In the genomic region with DNA sequence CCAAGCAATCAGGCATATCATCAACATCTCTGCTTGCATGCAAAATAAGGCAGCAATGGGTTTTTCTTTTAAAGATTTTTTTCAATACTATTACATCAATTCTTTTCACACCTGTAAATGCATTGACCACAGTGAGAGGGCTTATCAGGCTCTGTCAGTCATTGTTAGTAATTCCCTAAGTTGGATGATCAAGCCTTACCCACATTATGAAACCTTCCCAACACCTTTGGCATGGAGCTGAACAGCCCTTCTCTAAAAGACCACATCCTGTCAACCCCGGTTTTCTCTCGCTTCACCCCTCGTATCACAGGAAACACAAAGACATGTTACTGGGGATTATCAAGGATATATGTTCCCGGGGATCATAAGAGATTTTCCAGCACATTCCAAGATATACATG, we compare ENCODE assay signal across 28 cellular contexts.
"Had no signal": no experiment of that assay in that cellular context is flagged by ENCODE, and none has a peak within 500 bp of the region (broad histone marks: within the 10 kb centered on the region; RNA-seq: fewer than 3 reads in every experiment).

No MANE protein-coding gene starts in this region.

- H3K36me3 ChIP-seq: neural progenitor cell, ovary, right lobe of liver, sigmoid colon, stomach, thoracic aorta, thyroid gland, tibial nerve, upper lobe of left lung, vagina had no signal

- H3K4me2 ChIP-seq: neural progenitor cell had no signal

- H3K27me3 Mint-ChIP-seq: progenitor cell of endocrine pancreas; stimulated activated naive CD8-positive, alpha-beta T cell treated with anti-CD3 and anti-CD28 coated beads, Interleukin-15, Interleukin-2, amounts not matched to agents 100 ng/mL and 50 ng/mL, for 24 hours had no signal

- H3K27ac Mint-ChIP-seq: natural killer cell; neural progenitor cell; progenitor cell of endocrine pancreas; stimulated activated effector memory CD8-positive, alpha-beta T cell treated with anti-CD3 and anti-CD28 coated beads, Interleukin-12 subunit alpha, Interleukin-12 subunit beta, amount 100 ng/mL, for 72 hours; stimulated activated naive B cell treated with anti-CD40 and anti-IgM and Interleukin-4, amounts not matched to agents 10 μg/mL and 1 μg/mL and 100 μg/mL, for 72 hours; stimulated activated naive CD8-positive, alpha-beta T cell treated with anti-CD3 and anti-CD28 coated beads, Interleukin-15, Interleukin-2, amounts not matched to agents 100 ng/mL and 50 ng/mL, for 24 hours had no signal

- H3K9me3 ChIP-seq: ovary, psoas muscle, right lobe of liver, sigmoid colon, stomach, thoracic aorta, thyroid gland, tibial nerve, upper lobe of left lung, vagina had no signal

- H3K36me3 Mint-ChIP-seq: natural killer cell; neural progenitor cell; stimulated activated effector memory CD8-positive, alpha-beta T cell treated with anti-CD3 and anti-CD28 coated beads, Interleukin-12 subunit alpha, Interleukin-12 subunit beta, amount 100 ng/mL, for 72 hours; stimulated activated naive B cell treated with anti-CD40 and anti-IgM and Interleukin-4, amounts not matched to agents 10 μg/mL and 1 μg/mL and 100 μg/mL, for 72 hours had no signal

- H2AFZ ChIP-seq: neural progenitor cell, parathyroid adenoma had no signal

- H3K4me3 Mint-ChIP-seq: natural killer cell; neural progenitor cell; stimulated activated effector memory CD8-positive, alpha-beta T cell treated with anti-CD3 and anti-CD28 coated beads, Interleukin-12 subunit alpha, Interleukin-12 subunit beta, amount 100 ng/mL, for 72 hours; stimulated activated naive B cell treated with anti-CD40 and anti-IgM and Interleukin-4, amounts not matched to agents 10 μg/mL and 1 μg/mL and 100 μg/mL, for 72 hours; stimulated activated naive CD8-positive, alpha-beta T cell treated with anti-CD3 and anti-CD28 coated beads, Interleukin-15, Interleukin-2, amounts not matched to agents 100 ng/mL and 50 ng/mL, for 24 hours had no signal

- ATAC-seq: psoas muscle; right cardiac atrium; right lobe of liver; stimulated activated effector memory CD8-positive, alpha-beta T cell treated with anti-CD3 and anti-CD28 coated beads, Interleukin-12 subunit alpha, Interleukin-12 subunit beta, amount 100 ng/mL, for 72 hours; stimulated activated naive B cell treated with anti-CD40 and anti-IgM and Interleukin-4, amounts not matched to agents 10 μg/mL and 1 μg/mL and 100 μg/mL, for 72 hours had no signal

- H3K9ac ChIP-seq: neural progenitor cell, parathyroid adenoma had no signal

- H3K4me1 ChIP-seq: parathyroid adenoma, psoas muscle, right lobe of liver, sigmoid colon, stomach, vagina had no signal

- H3K9me3 Mint-ChIP-seq: natural killer cell; neural progenitor cell; stimulated activated effector memory CD8-positive, alpha-beta T cell treated with anti-CD3 and anti-CD28 coated beads, Interleukin-12 subunit alpha, Interleukin-12 subunit beta, amount 100 ng/mL, for 72 hours; stimulated activated naive B cell treated with anti-CD40 and anti-IgM and Interleukin-4, amounts not matched to agents 10 μg/mL and 1 μg/mL and 100 μg/mL, for 72 hours; stimulated activated naive CD8-positive, alpha-beta T cell treated with anti-CD3 and anti-CD28 coated beads, Interleukin-15, Interleukin-2, amounts not matched to agents 100 ng/mL and 50 ng/mL, for 24 hours had no signal

- H3K27me3 ChIP-seq: neural progenitor cell, ovary, right lobe of liver, sigmoid colon, stomach, thyroid gland, tibial nerve, upper lobe of left lung, vagina had no signal

- FAIRE-seq: small intestine, urothelium cell line had no signal

- H3K4me1 Mint-ChIP-seq: stimulated activated effector memory CD8-positive, alpha-beta T cell treated with anti-CD3 and anti-CD28 coated beads, Interleukin-12 subunit alpha, Interleukin-12 subunit beta, amount 100 ng/mL, for 72 hours; stimulated activated naive B cell treated with anti-CD40 and anti-IgM and Interleukin-4, amounts not matched to agents 10 μg/mL and 1 μg/mL and 100 μg/mL, for 72 hours had no signal

- DNase-seq: natural killer cell; occipital lobe; ovary; posterior cingulate gyrus; psoas muscle; right cardiac atrium; right lobe of liver; sigmoid colon; small intestine; stimulated activated CD4-positive, alpha-beta T cell treated with anti-CD3 and anti-CD28 coated beads, Interleukin-15, amount 100 ng/mL, for 24 hours; stimulated activated CD4-positive, alpha-beta T cell treated with anti-CD3 and anti-CD28 coated beads, Interleukin-2, amount 100 ng/mL, for 24 hours; stimulated activated CD4-positive, alpha-beta T cell treated with anti-CD3 and anti-CD28 coated beads, Interleukin-2, amount 100 ng/mL, for 48 hours; stimulated activated CD4-positive, alpha-beta T cell treated with anti-CD3 and anti-CD28 coated beads, Interleukin-4, amount 100 ng/mL, for 24 hours; stimulated activated naive B cell treated with anti-CD40 and anti-IgM and Interleukin-4, amounts not matched to agents 10 μg/mL and 1 μg/mL and 100 μg/mL, for 72 hours; stimulated activated naive CD4-positive, alpha-beta T cell treated with Interleukin-2 at 50 U/mL for 16 hours; stomach; thyroid gland; trophoblast cell; upper lobe of left lung had no signal

- H3K27ac ChIP-seq: neural progenitor cell, ovary, parathyroid adenoma, psoas muscle, right lobe of liver, sigmoid colon, stomach, thoracic aorta, thyroid gland, tibial nerve, upper lobe of left lung, vagina had no signal

- H3K79me2 ChIP-seq: parathyroid adenoma had no signal

- H3K4me3 ChIP-seq: neural progenitor cell, ovary, psoas muscle, right lobe of liver, sigmoid colon, stomach, thoracic aorta, thyroid gland, tibial nerve, upper lobe of left lung, vagina had no signal
